ENCODE assay signal across 8 cellular contexts in the genomic region with DNA sequence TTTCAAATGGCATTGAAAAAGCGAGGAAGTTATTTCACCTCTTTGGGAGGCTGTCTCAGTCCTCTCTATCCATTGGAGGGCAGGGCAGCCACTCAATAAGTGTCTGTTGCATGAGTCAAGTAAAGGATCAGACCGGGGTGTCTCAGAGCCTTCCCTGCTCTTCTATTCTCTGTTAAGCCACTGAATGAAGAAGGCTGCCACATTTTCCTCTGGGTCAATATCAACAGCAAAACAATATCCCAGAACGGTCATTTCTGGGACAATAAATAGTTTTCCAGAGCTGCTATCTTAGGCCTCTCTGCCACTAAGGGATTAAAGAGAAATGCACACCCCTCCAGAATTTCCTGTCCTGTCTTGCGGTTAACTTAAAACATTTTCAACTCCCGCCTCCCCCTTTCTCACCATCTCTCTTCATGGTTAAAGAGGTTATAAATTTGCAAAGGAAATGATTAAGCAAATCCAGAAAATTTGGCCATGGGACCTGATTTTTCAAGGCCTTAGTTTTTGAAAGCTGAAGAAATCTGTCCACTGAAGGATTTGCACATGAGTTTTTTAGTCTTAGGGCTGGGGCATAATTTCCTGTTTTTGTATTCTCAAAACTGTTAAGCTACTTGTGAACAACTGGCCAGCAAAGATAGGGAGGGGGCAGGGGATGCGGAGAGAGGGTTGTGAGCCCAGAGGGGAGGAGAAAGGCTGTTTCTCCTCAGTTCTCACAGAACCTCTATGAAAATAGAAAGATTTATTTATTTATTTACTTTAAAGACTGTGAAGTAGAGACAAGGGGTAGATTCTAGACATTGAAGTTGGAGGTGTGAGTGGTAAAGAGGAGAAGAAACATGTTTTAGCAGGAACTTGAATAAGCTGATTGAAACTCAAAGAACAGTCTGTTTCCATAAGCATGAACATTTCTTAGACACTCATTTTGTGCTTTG.
DNase-seq lines count a peak whose midpoint lies in the region; ATAC-seq, FAIRE-seq and TF ChIP-seq lines count a peak whose summit lies in the region.

No MANE protein-coding gene starts in this region.

- H3K9me3 Mint-ChIP-seq in activated naive CD8-positive, alpha-beta T cell treated with anti-CD3 and anti-CD28 coated beads, Interleukin-2, amount 50 U/mL, for 24 hours = no peaks in the 10 kb centered on the region
- H3K9me3 Mint-ChIP-seq in type B pancreatic cell = no peaks in the 10 kb centered on the region

- TF ChIP-seq CTCF in type B pancreatic cell (conservative IDR thresholded peaks at IDR 0.05) = no peak

- peak overlapping the region; percentile 31 for H3K27ac ChIP-seq in thymus (ENCODE audit: low read depth)

- FAIRE-seq in GM19239 (lab: Jason Lieb, UNC) = peak; percentile 83

- 21% methylated on average over 6 of the region's 6 CpGs for WGBS in thymus

- H3K4me3 ChIP-seq in thymus (ENCODE audit: low read length) = no peak overlapping the region

- peak overlapping the region; percentile 44 for H3K4me3 Mint-ChIP-seq in activated naive CD8-positive, alpha-beta T cell treated with anti-CD3 and anti-CD28 coated beads, Interleukin-2, amount 50 U/mL, for 24 hours
- H3K4me3 Mint-ChIP-seq in type B pancreatic cell = no peak overlapping the region

- no peaks in the 10 kb centered on the region for H3K36me3 Mint-ChIP-seq in activated naive CD8-positive, alpha-beta T cell treated with anti-CD3 and anti-CD28 coated beads, Interleukin-2, amount 50 U/mL, for 24 hours (ENCODE audit: low read depth)
- no peaks in the 10 kb centered on the region for H3K36me3 Mint-ChIP-seq in type B pancreatic cell

- H3K36me3 ChIP-seq in thymus (ENCODE audit: control insufficient read depth, insufficient read depth) = no peaks in the 10 kb centered on the region

- H3K4me1 ChIP-seq in thymus (ENCODE audit: control insufficient read depth, insufficient read depth, low read length) = peaks cover 11% of the 10 kb centered on the region

- peak; percentile 81 for ATAC-seq in activated naive CD8-positive, alpha-beta T cell treated with anti-CD3 and anti-CD28 coated beads, Interleukin-2, amount 50 U/mL, for 24 hours
- ATAC-seq in HG03457 (IDR thresholded peaks at IDR 0.05; ENCODE audit: unreplicated experiment) = no peak

- H3K4me1 Mint-ChIP-seq in activated naive CD8-positive, alpha-beta T cell treated with anti-CD3 and anti-CD28 coated beads, Interleukin-2, amount 50 U/mL, for 24 hours = peaks cover 66% of the 10 kb centered on the region
- H3K4me1 Mint-ChIP-seq in type B pancreatic cell (ENCODE audit: unreplicated experiment) = peaks cover 16% of the 10 kb centered on the region

- no peaks in the 10 kb centered on the region for H3K9me3 ChIP-seq in thymus (ENCODE audit: control insufficient read depth)

- H3K27me3 Mint-ChIP-seq in activated naive CD8-positive, alpha-beta T cell treated with anti-CD3 and anti-CD28 coated beads, Interleukin-2, amount 50 U/mL, for 24 hours = no peaks in the 10 kb centered on the region
- no peaks in the 10 kb centered on the region for H3K27me3 Mint-ChIP-seq in type B pancreatic cell

- H3K27me3 ChIP-seq in thymus (ENCODE audit: control insufficient read depth, insufficient read depth) = no peaks in the 10 kb centered on the region

- peak overlapping the region; percentile 86 for H3K27ac Mint-ChIP-seq in activated naive CD8-positive, alpha-beta T cell treated with anti-CD3 and anti-CD28 coated beads, Interleukin-2, amount 50 U/mL, for 24 hours
- no peak overlapping the region for H3K27ac Mint-ChIP-seq in type B pancreatic cell

- DNase-seq in AG08395 (ENCODE audit: low spot score) (peak; percentile 87), GM19239 (ENCODE audit: insufficient read length, low spot score) (no peak), Kasumi-1 (lab: John Stamatoyannopoulos, UW) (peak; percentile 84 to 87), islet precursor cell (peak; percentile 83), type B pancreatic cell (ENCODE audit: extremely low spot score, unreplicated experiment) (no peak)
- peak; percentile 28 for DNase-seq in activated naive CD8-positive, alpha-beta T cell treated with anti-CD3 and anti-CD28 coated beads, Interleukin-2, amount 50 U/mL, for 24 hours

Comparison
In these comparisons a context has a peak if more than half of its experiments do, and no peak if none do; other contexts are left out.
1. DNase-seq: peak in AG08395 (single experiment), Kasumi-1 (2 of 2), activated naive CD8-positive, alpha-beta T cell treated with anti-CD3 and anti-CD28 coated beads, Interleukin-2, amount 50 U/mL, for 24 hours (single experiment) and islet precursor cell (single experiment); none in GM19239 (single experiment) and type B pancreatic cell (single experiment).